In the genomic region with DNA sequence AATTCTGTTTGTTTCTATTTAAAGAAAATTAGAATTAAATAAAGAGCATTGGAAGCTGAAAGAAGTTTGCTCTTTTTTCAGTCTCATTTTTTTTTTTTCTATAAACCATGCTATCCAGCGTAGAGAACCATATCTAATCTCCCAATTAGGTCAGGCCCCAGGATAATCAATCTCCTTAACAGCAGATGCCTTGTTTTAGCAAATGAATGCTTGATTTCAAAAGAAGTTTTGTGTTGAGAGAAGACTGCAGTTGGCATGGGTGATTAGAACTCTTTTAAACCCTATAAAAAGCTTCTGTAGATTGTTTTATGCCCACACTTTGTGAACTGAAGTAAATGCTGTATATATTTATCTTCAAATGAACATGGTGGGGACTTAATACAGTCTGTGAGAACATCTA, we compare ENCODE assay signal across 22 cellular contexts.
"Had no signal": no experiment of that assay in that cellular context is flagged by ENCODE, and none has a peak within 500 bp of the region (broad histone marks: within the 10 kb centered on the region; RNA-seq: fewer than 3 reads in every experiment).

No MANE protein-coding gene starts in this region.

- H3K4me3 Mint-ChIP-seq: activated CD8-positive, alpha-beta T cell treated with anti-CD3 and anti-CD28 coated beads for 36 hours; activated naive CD4-positive, alpha-beta T cell treated with anti-CD3 and anti-CD28 coated beads, Interleukin-2, amount 50 U/mL, for 24 hours had no signal

- H3K4me1 Mint-ChIP-seq: activated naive CD4-positive, alpha-beta T cell treated with anti-CD3 and anti-CD28 coated beads, Interleukin-2, amount 50 U/mL, for 24 hours had no signal

- H3K4me3 ChIP-seq: breast epithelium, Peyer's patch, SK-N-MC had no signal

- H3K4me1 ChIP-seq: breast epithelium, Peyer's patch had no signal

- H3K27ac Mint-ChIP-seq: activated CD8-positive, alpha-beta T cell treated with anti-CD3 and anti-CD28 coated beads for 36 hours; activated naive CD4-positive, alpha-beta T cell treated with anti-CD3 and anti-CD28 coated beads, Interleukin-2, amount 50 U/mL, for 24 hours had no signal

- H3K27me3 Mint-ChIP-seq: activated naive CD4-positive, alpha-beta T cell treated with anti-CD3 and anti-CD28 coated beads, Interleukin-2, amount 50 U/mL, for 24 hours had no signal

- H3K9me3 Mint-ChIP-seq: activated CD8-positive, alpha-beta T cell treated with anti-CD3 and anti-CD28 coated beads for 36 hours; activated naive CD4-positive, alpha-beta T cell treated with anti-CD3 and anti-CD28 coated beads, Interleukin-2, amount 50 U/mL, for 24 hours had no signal

- H3K36me3 ChIP-seq: breast epithelium, Peyer's patch had no signal

- DNase-seq: activated CD4-positive, alpha-beta T cell treated with anti-CD3 and anti-CD28 coated beads for 4 hours; activated CD8-positive, alpha-beta memory T cell treated with anti-CD3 and anti-CD28 coated beads, Interleukin-2, amount 50 U/mL, for 4 hours; activated CD8-positive, alpha-beta T cell treated with anti-CD3 and anti-CD28 coated beads for 36 hours; activated naive CD4-positive, alpha-beta T cell; aorta; caudate nucleus; Kasumi-1; KBM-7; NCI-H1048; NCI-H146; NCI-H187 treated with DMSO at 0.1 percent for 48 hours; NCI-H2081 treated with DMSO at 0.1 percent for 48 hours; NCI-H2227 treated with DMSO at 0.1 percent for 48 hours; NCI-H526; Peyer's patch; Right ventricle myocardium superior; SW 1271 had no signal

- H3K36me3 Mint-ChIP-seq: activated naive CD4-positive, alpha-beta T cell treated with anti-CD3 and anti-CD28 coated beads, Interleukin-2, amount 50 U/mL, for 24 hours had no signal

- H3K9me3 ChIP-seq: breast epithelium, Peyer's patch had no signal

- H3K27me3 ChIP-seq: breast epithelium, Peyer's patch had no signal

- H3K27ac ChIP-seq: breast epithelium, Peyer's patch, RWPE1, SK-N-MC had no signal

- ATAC-seq: activated CD4-positive, CD25-positive, alpha-beta regulatory T cell treated with anti-CD3 and anti-CD28 coated beads, Interleukin-2, amount 50 U/mL, for 24 hours; activated CD8-positive, alpha-beta T cell treated with anti-CD3 and anti-CD28 coated beads for 36 hours had no signal
